10 cellular contexts compared by ENCODE assay signal in genomic region chr7:101681170-101682007, GRCh38. TPM values are rescaled to one million over a fixed set of nuclear protein-coding genes. Genes with fewer than 3 reads are reported as not detected.
DNase-seq lines count a peak whose midpoint lies in the region; ATAC-seq and TF ChIP-seq lines count a peak whose summit lies in the region.
"Had no signal": no experiment of that assay in that cellular context is flagged by ENCODE, and none has a peak within 500 bp of the region (broad histone marks: within the 10 kb centered on the region; RNA-seq: fewer than 3 reads in every experiment).

No MANE protein-coding gene starts in this region.

- DNase-seq in DMS53 (lab: John Stamatoyannopoulos, UW) (peak; percentile 59), DMS53 treated with DMSO at 0.1 percent for 48 hours (lab: John Stamatoyannopoulos, UW; ENCODE audit: unreplicated experiment) (no peak), brain microvascular endothelial cell (peak; percentile 69), left kidney (ENCODE audit: low read depth, low spot score) (peak; percentile 83), upper lobe of right lung (no peak), T-helper 17 cell (no peak), NCI-H748 (lab: John Stamatoyannopoulos, UW; ENCODE audit: unreplicated experiment) (no peak)
- DNase-seq: activated CD4-positive, alpha-beta memory T cell treated with anti-CD3 and anti-CD28 coated beads for 36 hours had no signal

- H3K27ac ChIP-seq in brain microvascular endothelial cell (peak overlapping the region; percentile 35), upper lobe of right lung (no peak overlapping the region)

- H3K27ac Mint-ChIP-seq in T-helper 17 cell = no peak overlapping the region
- H3K27ac Mint-ChIP-seq: activated CD4-positive, alpha-beta memory T cell treated with anti-CD3 and anti-CD28 coated beads for 36 hours had no signal

- ATAC-seq in upper lobe of right lung (peak; percentile 69), T-helper 17 cell (no peak), GM21723 (IDR thresholded peaks at IDR 0.05; ENCODE audit: unreplicated experiment) (no peak)

- TF ChIP-seq CTCF in brain microvascular endothelial cell (IDR thresholded peaks at IDR 0.05; ENCODE audit: low read depth, low read length, missing control alignments) = no peak
- no peak for TF ChIP-seq CTCF in upper lobe of right lung (IDR thresholded peaks at IDR 0.05)

- peaks cover 5% of the 10 kb centered on the region for H3K4me1 Mint-ChIP-seq in T-helper 17 cell

- intact Hi-C loops in upper lobe of right lung (cut with DNase I) = loop anchor here (10.0 kb wide), 1 partner anchor 133 kb away; the partner anchor contains the start of gene CUX1

- no peaks in the 10 kb centered on the region for H3K27me3 Mint-ChIP-seq in T-helper 17 cell
- H3K27me3 Mint-ChIP-seq: activated CD4-positive, alpha-beta memory T cell treated with anti-CD3 and anti-CD28 coated beads for 36 hours had no signal

- no peaks in the 10 kb centered on the region for H3K36me3 Mint-ChIP-seq in T-helper 17 cell (ENCODE audit: low read depth)
- H3K36me3 Mint-ChIP-seq: activated CD4-positive, alpha-beta memory T cell treated with anti-CD3 and anti-CD28 coated beads for 36 hours had no signal

- H3K27me3 ChIP-seq in brain microvascular endothelial cell (replicated peaks) = no peaks in the 10 kb centered on the region
- no peaks in the 10 kb centered on the region for H3K27me3 ChIP-seq in upper lobe of right lung

- H3K4me3 ChIP-seq in brain microvascular endothelial cell (ENCODE audit: low read depth, low read length) (no peak overlapping the region), upper lobe of right lung (no peak overlapping the region)

- H3K4me3 Mint-ChIP-seq in T-helper 17 cell = no peak overlapping the region
- H3K4me3 Mint-ChIP-seq: activated CD4-positive, alpha-beta memory T cell treated with anti-CD3 and anti-CD28 coated beads for 36 hours had no signal

- in situ Hi-C loops in brain microvascular endothelial cell (cut with HindIII; ENCODE audit: low pct_ligation_motif_present, low sequenced_read_pairs) = no loop called here

- H3K36me3 ChIP-seq in brain microvascular endothelial cell (replicated peaks) (no peaks in the 10 kb centered on the region), upper lobe of right lung (no peaks in the 10 kb centered on the region)

- H3K4me1 ChIP-seq in upper lobe of right lung = peaks cover 9% of the 10 kb centered on the region

- H3K9me3 ChIP-seq in upper lobe of right lung = no peaks in the 10 kb centered on the region
- H3K9me3 ChIP-seq in T-helper 17 cell (ENCODE audit: control insufficient read depth, low read length, poor library complexity, severe bottlenecking) = no peaks in the 10 kb centered on the region

RNA-seq across cellular contexts. Expression of gene MYL10, which starts 52.3 kb away (rescaled TPM):
- not detected for total RNA-seq in upper lobe of right lung
- not detected for total RNA-seq in T-helper 17 cell
- total RNA-seq: activated CD4-positive, alpha-beta memory T cell treated with anti-CD3 and anti-CD28 coated beads for 36 hours; mononuclear cell had no signal

Comparison
In these comparisons a context has a peak if more than half of its experiments do, and no peak if none do; other contexts are left out.
1. DNase-seq: peak in DMS53 (single experiment), brain microvascular endothelial cell (single experiment) and left kidney (single experiment); none in DMS53 treated with DMSO at 0.1 percent for 48 hours (single experiment), upper lobe of right lung (single experiment), T-helper 17 cell (0 of 3) and NCI-H748 (single experiment).